24 cellular contexts compared by ENCODE assay signal in genomic region chr7:49718755-49719154, GRCh38. TPM values are rescaled to one million over a fixed set of nuclear protein-coding genes. Genes with fewer than 3 reads are reported as not detected.
DNase-seq lines count a peak whose midpoint lies in the region; ATAC-seq, FAIRE-seq and TF ChIP-seq lines count a peak whose summit lies in the region.
"Had no signal": no experiment of that assay in that cellular context is flagged by ENCODE, and none has a peak within 500 bp of the region (broad histone marks: within the 10 kb centered on the region; RNA-seq: fewer than 3 reads in every experiment).

No MANE protein-coding gene starts in this region.

- TF ChIP-seq CTCF in colonic mucosa (IDR thresholded peaks at IDR 0.05) (no peak), fibroblast of mammary gland (conservative IDR thresholded peaks at IDR 0.05; ENCODE audit: control insufficient read depth, insufficient read depth, low read depth, low read length) (no peak), omental fat pad (IDR thresholded peaks at IDR 0.05) (no peak)

- no peaks in the 10 kb centered on the region for H3K9me3 ChIP-seq in colonic mucosa
- H3K9me3 ChIP-seq: MG63, SJSA1 had no signal

- H3K4me3 ChIP-seq in colonic mucosa (no peak overlapping the region), fibroblast of mammary gland (ENCODE audit: control insufficient read depth, low read depth, low read length) (no peak overlapping the region)
- H3K4me3 ChIP-seq: GM23248, MG63, PC-9, SJSA1 had no signal

- intact Hi-C loops in colonic mucosa (cut with DNase I) = no loop called here

- DNase-seq in LoVo (ENCODE audit: low spot score) = peak; percentile 16
- DNase-seq in colonic mucosa = no peak
- DNase-seq in fibroblast of mammary gland (ENCODE audit: low read depth) = peak; percentile 1
- DNase-seq in omental fat pad (ENCODE audit: low spot score) = no peak
- no peak for DNase-seq in stimulated activated CD4-positive, alpha-beta T cell treated with anti-CD3 and anti-CD28 coated beads, Interleukin-4, amount 100 ng/mL, for 1 hour
- no peak for DNase-seq in NCI-H1436 (lab: John Stamatoyannopoulos, UW)
- DNase-seq in frontal cortex (ENCODE audit: low spot score in 2 of 2) = no peak
- DNase-seq: GM23248, H7, KBM-7, MG63, NCI-H1694, NCI-H2029 treated with DMSO at 0.1 percent for 48 hours, NCI-H446 treated with DMSO at 0.1 percent for 48 hours, NCI-H526, PC-9 had no signal

- no peak overlapping the region for H3K9ac ChIP-seq in colonic mucosa (ENCODE audit: low read depth in 2 of 2, low read length in 2 of 2)
- H3K9ac ChIP-seq: GM23248 had no signal

- H3K4me1 ChIP-seq in colonic mucosa = peaks cover 3% of the 10 kb centered on the region
- H3K4me1 ChIP-seq: SJSA1 had no signal

- ATAC-seq in omental fat pad (ENCODE audit: low FRiP score) (peak; percentile 86), HG03095 (IDR thresholded peaks at IDR 0.05; ENCODE audit: unreplicated experiment) (no peak)
- ATAC-seq: Right ventricle myocardium inferior had no signal

- H3K27ac ChIP-seq in colonic mucosa = peak overlapping the region; percentile 50
- H3K27ac ChIP-seq: GM23248, PC-9, SJSA1 had no signal

- no peaks in the 10 kb centered on the region for H3K27me3 ChIP-seq in colonic mucosa
- H3K27me3 ChIP-seq: MG63, SJSA1 had no signal

- FAIRE-seq in frontal cortex (lab: Jason Lieb, UNC) = no peak
- FAIRE-seq: D721Med had no signal

- no peaks in the 10 kb centered on the region for H3K36me3 ChIP-seq in colonic mucosa
- H3K36me3 ChIP-seq: MG63, SJSA1 had no signal

RNA-seq across cellular contexts. Expression of gene VWC2, which starts 54.7 kb away (rescaled TPM):
- total RNA-seq in colonic mucosa (under 1 TPM; 0.08 to 0.10 TPM), omental fat pad (under 1 TPM in 3 of 4 donors, not detected in 1; under 0.01 to 0.16 (median 0.06) TPM), frontal cortex (4.5 TPM)
- total RNA-seq: A172, G401, GM23248, LHCN-M2, PC-9, RPMI7951, SJSA1 had no signal

Comparison
In these comparisons a context has a peak if more than half of its experiments do, and no peak if none do; other contexts are left out.
1. DNase-seq: peak in LoVo (single experiment) and fibroblast of mammary gland (single experiment); none in colonic mucosa (single experiment), omental fat pad (single experiment), stimulated activated CD4-positive, alpha-beta T cell treated with anti-CD3 and anti-CD28 coated beads, Interleukin-4, amount 100 ng/mL, for 1 hour (single experiment), NCI-H1436 (single experiment) and frontal cortex (0 of 2).